In genomic region chr4:189606863-189607262, GRCh38 we compare ENCODE assay signal across 8 cellular contexts.
DNase-seq lines count a peak whose midpoint lies in the region; ATAC-seq and TF ChIP-seq lines count a peak whose summit lies in the region.
"Not testable (repeated sequence)": the region's sequence is repeated elsewhere in the genome, so short reads cannot be mapped to it uniquely, and the experiment has no call there.

No MANE protein-coding gene starts in this region.

- H3K14ac ChIP-seq in mesenchymal stem cell (ENCODE audit: low read length in 2 of 2), result not testable (repeated sequence)

- not testable (repeated sequence) for H3K79me2 ChIP-seq in smooth muscle cell (ENCODE audit: low read depth)

- H3K27me3 ChIP-seq in BLaER1; mesenchymal stem cell (ENCODE audit: control insufficient read depth in 1 of 2, insufficient read depth in 1 of 2, low read length in 2 of 2); smooth muscle cell (ENCODE audit: low read depth); testis: not testable (repeated sequence)

- H2AFZ ChIP-seq in mesenchymal stem cell (ENCODE audit: low read depth, low read length); smooth muscle cell (ENCODE audit: low read depth): not testable (repeated sequence)

- H4K8ac ChIP-seq in mesenchymal stem cell (ENCODE audit: low read length), result not testable (repeated sequence)

- not testable (repeated sequence) for H2AK5ac ChIP-seq in mesenchymal stem cell (ENCODE audit: low read length, severe bottlenecking)

- H3K9ac ChIP-seq in BLaER1; mesenchymal stem cell (ENCODE audit: low read length): not testable (repeated sequence)
- H3K9ac ChIP-seq in smooth muscle cell (ENCODE audit: low read depth), result peak overlapping the region; percentile 79

- WGBS in mesenchymal stem cell, result no CpG with 5 or more reads among the region's 3 CpGs
- WGBS in smooth muscle cell (ENCODE audit: low lambda C conversion rate), result no CpG with 5 or more reads among the region's 3 CpGs
- WGBS in testis, 2 donors, result no CpG with 5 or more reads among the region's 3 CpGs

- H3K27ac ChIP-seq in BLaER1; mesenchymal stem cell (ENCODE audit: low read length, poor library complexity, severe bottlenecking); testis: not testable (repeated sequence)
- peak overlapping the region; percentile 100 for H3K27ac ChIP-seq in smooth muscle cell (ENCODE audit: low read depth)

- H3K23ac ChIP-seq in mesenchymal stem cell (ENCODE audit: low read length in 2 of 2), result not testable (repeated sequence)

- not testable (repeated sequence) for H4K91ac ChIP-seq in mesenchymal stem cell (ENCODE audit: low read length)

- not testable (repeated sequence) for H3K9me3 ChIP-seq in BLaER1; mesenchymal stem cell (ENCODE audit: control insufficient read depth, low read length); smooth muscle cell (replicated peaks; ENCODE audit: low read depth); testis

- ATAC-seq in esophagus mucosa, result peak; percentile 26
- ATAC-seq in left cardiac atrium, result peak; percentile 25 to 30
- ATAC-seq in left lobe of liver, result peak; percentile 12

- intact Hi-C loops in left cardiac atrium (cut with DNase I); testis (cut with DNase I; ENCODE audit: low total_unique reads): not testable (repeated sequence)

- H2BK5ac ChIP-seq in mesenchymal stem cell (ENCODE audit: low read depth, low read length, poor library complexity, severe bottlenecking), result not testable (repeated sequence)

- not testable (repeated sequence) for H4K20me1 ChIP-seq in BLaER1; smooth muscle cell (ENCODE audit: low read depth)

- H3K4me1 ChIP-seq in BLaER1, result peaks cover 23% of the 10 kb centered on the region
- H3K4me1 ChIP-seq in mesenchymal stem cell (ENCODE audit: control insufficient read depth, insufficient read depth, low read depth, low read length); smooth muscle cell (ENCODE audit: low read depth); testis: not testable (repeated sequence)

- TF ChIP-seq CTCF in smooth muscle cell (IDR thresholded peaks at IDR 0.05; ENCODE audit: borderline replicate concordance, insufficient read depth, poor library complexity, severe bottlenecking); testis (IDR thresholded peaks at IDR 0.05): not testable (repeated sequence)

- not testable (repeated sequence) for H2BK15ac ChIP-seq in mesenchymal stem cell (ENCODE audit: low read depth, poor library complexity, severe bottlenecking)

- H2BK12ac ChIP-seq in mesenchymal stem cell (ENCODE audit: low read length in 2 of 2), result not testable (repeated sequence)

- not testable (repeated sequence) for H3K79me1 ChIP-seq in mesenchymal stem cell (replicated peaks; ENCODE audit: low read length, poor library complexity, severe bottlenecking)

- not testable (repeated sequence) for DNase-seq in left cardiac atrium; left lobe of liver (ENCODE audit: low spot score); smooth muscle cell (lab: John Stamatoyannopoulos, UW; ENCODE audit: unreplicated experiment)
- DNase-seq in left kidney (ENCODE audit: low read depth, low spot score), result peak; percentile 57
- DNase-seq in mesenchymal stem cell, result peak; percentile 3
- peak; percentile 47 for DNase-seq in testis

- H3K4me3 ChIP-seq in BLaER1; mesenchymal stem cell (ENCODE audit: insufficient read depth in 1 of 2, low read depth in 1 of 2, low read length in 2 of 2); smooth muscle cell; testis: not testable (repeated sequence)

- H2BK120ac ChIP-seq in mesenchymal stem cell (ENCODE audit: low read depth, low read length), result not testable (repeated sequence)

- not testable (repeated sequence) for TF ChIP-seq POLR2A in testis (IDR thresholded peaks at IDR 0.05)

- H3K36me3 ChIP-seq in BLaER1; mesenchymal stem cell (ENCODE audit: control insufficient read depth in 1 of 2, insufficient read depth in 2 of 2, low read depth in 1 of 2, low read length in 2 of 2); smooth muscle cell (ENCODE audit: low read depth); testis (ENCODE audit: low read depth, missing control alignments): not testable (repeated sequence)

- H3K4ac ChIP-seq in mesenchymal stem cell (ENCODE audit: low read depth in 1 of 2, low read length in 2 of 2), result not testable (repeated sequence)

- H3K4me2 ChIP-seq in BLaER1, result 0 out of 2 replicates have a peak overlapping the region, but pooled peaks have one; percentile 55
- not testable (repeated sequence) for H3K4me2 ChIP-seq in mesenchymal stem cell (ENCODE audit: low read length, poor library complexity, severe bottlenecking); smooth muscle cell

- H3F3A ChIP-seq in smooth muscle cell (ENCODE audit: low read depth), result not testable (repeated sequence)

- H3K18ac ChIP-seq in mesenchymal stem cell (ENCODE audit: low read depth in 1 of 2, low read length in 2 of 2), result not testable (repeated sequence)
